Comparison of ENCODE assay signal across 8 cellular contexts in genomic region chr19:12162513-12162881, GRCh38. TPM values are rescaled to one million over a fixed set of nuclear protein-coding genes. Genes with fewer than 3 reads are reported as not detected.
DNase-seq lines count a peak whose midpoint lies in the region; ATAC-seq, FAIRE-seq and TF ChIP-seq lines count a peak whose summit lies in the region.

No MANE protein-coding gene starts in this region.

- TF ChIP-seq CTCF in GM06990 (IDR thresholded peaks at IDR 0.05; ENCODE audit: insufficient read depth, low read length, poor library complexity, severe bottlenecking) (no peak), LNCaP clone FGC (IDR thresholded peaks at IDR 0.05; ENCODE audit: control insufficient read depth, extremely low read depth, insufficient read depth) (no peak), H1 (IDR thresholded peaks at IDR 0.05; ENCODE audit: control extremely low read depth in 1 of 3, insufficient read depth in 1 of 3, low read depth in 1 of 3, low read length in 3 of 3) (no peak), pancreas (IDR thresholded peaks at IDR 0.05) (no peak)

- H3K9me3 ChIP-seq in H1 (ENCODE audit: insufficient read depth in 2 of 2, low read depth in 1 of 2, low read length in 1 of 2) (peaks cover 0 to 5% of the 10 kb centered on the region in 2 experiments; a peak in 1 of 4 replicates), pancreas (no peaks in the 10 kb centered on the region)

- H3K23ac ChIP-seq in H1 (ENCODE audit: insufficient read length): no peak overlapping the region

- TF ChIP-seq EP300 in H1 (IDR thresholded peaks at IDR 0.05; ENCODE audit: borderline replicate concordance in 1 of 2, low read depth in 2 of 2, low read length in 2 of 2): no peak

- H2BK5ac ChIP-seq in H1 (ENCODE audit: low read depth, low read length): no peak overlapping the region

- H4K91ac ChIP-seq in H1 (replicated peaks; ENCODE audit: insufficient read length, low read length): no peak overlapping the region

- no peak overlapping the region for H2BK15ac ChIP-seq in H1 (ENCODE audit: low read length)

- POLR2A ChIA-PET in H1 (lab: Charles Lee; ENCODE audit: partially characterized antibody): interaction anchor here (0.7 to 3.5 kb wide), 7 partner anchors 9 to 378 kb away, joined by 3 to 11 read pairs (median 6); partner anchors contain the start of genes ZNF20 and ZNF878

- H4K20me1 ChIP-seq in H1 (replicated peaks in 1 of 2; ENCODE audit: control insufficient read depth in 1 of 2, insufficient read depth in 2 of 2, low read length in 2 of 2): peaks cover 2 to 4% of the 10 kb centered on the region in 2 experiments

- H3K14ac ChIP-seq in H1 (ENCODE audit: insufficient read length): no peak overlapping the region

- H3K27me3 ChIP-seq in GM06990 (replicated peaks; ENCODE audit: control insufficient read depth, insufficient read depth, low read length) (no peaks in the 10 kb centered on the region), H1 (replicated peaks in 1 of 4; ENCODE audit: control insufficient read depth in 3 of 4, extremely low read depth in 1 of 4, insufficient read depth in 3 of 4, low read length in 3 of 4) (no peaks in the 10 kb centered on the region), pancreas (no peaks in the 10 kb centered on the region)

- H2BK12ac ChIP-seq in H1 (ENCODE audit: low read depth, low read length): no peak overlapping the region

- DNase-seq in GM06990 (ENCODE audit: extremely low read depth, insufficient read length) (no peak), LNCaP clone FGC (ENCODE audit: low read depth) (no peak), H1 (ENCODE audit: low read depth in 1 of 2, low spot score in 2 of 2) (no peak), pancreas (no peak), inferior parietal cortex (ENCODE audit: extremely low spot score) (no peak), SIG-M5 (lab: John Stamatoyannopoulos, UW) (no peak)
- DNase-seq in activated effector memory CD4-positive, alpha-beta T cell treated with Interleukin-2 at 50 U/mL for 16 hours: no peak

- H3K36me3 ChIP-seq in GM06990 (ENCODE audit: control insufficient read depth, insufficient read depth, low read length) (0 out of 2 replicates have a peak, but pooled peaks cover 1% of the 10 kb centered on the region), H1 (ENCODE audit: control insufficient read depth in 2 of 4, insufficient read depth in 4 of 4, low read length in 3 of 4) (no peaks in the 10 kb centered on the region; a peak in 1 of 8 replicates), pancreas (no peaks in the 10 kb centered on the region)

- TF ChIP-seq RAD21 in H1 (IDR thresholded peaks at IDR 0.05 in 1 of 2, conservative IDR thresholded peaks at IDR 0.05 in 1 of 2; ENCODE audit: low read depth in 2 of 2, low read length in 2 of 2): no peak

- H3K79me1 ChIP-seq in H1 (ENCODE audit: low read depth, low read length): peaks cover 3% of the 10 kb centered on the region; the same call in 1 of the 2 replicates

- H4K5ac ChIP-seq in H1 (ENCODE audit: insufficient read length, low read depth, low read length): no peak overlapping the region

- TF ChIP-seq POLR2A in H1 (IDR thresholded peaks at IDR 0.05; ENCODE audit: control extremely low read depth in 1 of 2, low read depth in 2 of 2, low read length in 2 of 2): no peak

- H3K9ac ChIP-seq in H1 (replicated peaks in 1 of 4; ENCODE audit: extremely low read depth in 1 of 4, low read depth in 3 of 4, low read length in 3 of 4): no peak overlapping the region

- H3K23me2 ChIP-seq in H1 (ENCODE audit: low read depth, low read length): peaks cover 6% of the 10 kb centered on the region

- no peak for FAIRE-seq in H1 (lab: Jason Lieb, UNC)
- no peak for FAIRE-seq in pancreas (lab: Jason Lieb, UNC)

- H3K4me2 ChIP-seq in H1 (ENCODE audit: insufficient read depth in 1 of 2, low read depth in 2 of 2, low read length in 2 of 2): peak overlapping the region; percentile 69 to 84

- H3K27ac ChIP-seq in H1 (ENCODE audit: low read depth, low read length) (no peak overlapping the region), pancreas (peak overlapping the region in 3 of 4 donors; percentile 84 to 95 (median 89))

- H3K4me1 ChIP-seq in H1 (replicated peaks in 1 of 4; ENCODE audit: control insufficient read depth in 3 of 4, insufficient read depth in 4 of 4, low read length in 3 of 4): peaks cover 0 to 3% (median 1%) of the 10 kb centered on the region in 4 experiments; a peak in 2 of 7 replicates
- peaks cover 4 to 19% (median 6%) of the 10 kb centered on the region in 3 donors for H3K4me1 ChIP-seq in pancreas

- no peak for ATAC-seq in pancreas
- no peak for ATAC-seq in HG02642 (IDR thresholded peaks at IDR 0.05; ENCODE audit: poor library complexity, unreplicated experiment)

- H3K18ac ChIP-seq in H1 (ENCODE audit: extremely low read depth, low read length): no peak overlapping the region

- H2BK120ac ChIP-seq in H1 (replicated peaks; ENCODE audit: low read depth, low read length): no peak overlapping the region

- CTCF ChIA-PET in H1 (lab: Charles Lee; ENCODE audit: partially characterized antibody): interaction anchor here (0.7 to 1.7 kb wide), 3 partner anchors 22 to 203 kb away, joined by 3 read pairs; partner anchors contain the start of genes ZNF20 and ZNF442

- peak overlapping the region; percentile 78 for H3K4me3 ChIP-seq in GM06990 (replicated peaks; ENCODE audit: low read depth, low read length)
- H3K4me3 ChIP-seq in LNCaP clone FGC (ENCODE audit: low read depth, low read length): peak overlapping the region; percentile 82
- peak overlapping the region; percentile 87 to 97 (median 94); a peak in 6 of 8 replicates for H3K4me3 ChIP-seq in H1 (ENCODE audit: extremely low read depth in 1 of 4, insufficient read depth in 2 of 4, low read depth in 3 of 4, low read length in 4 of 4)
- H3K4me3 ChIP-seq in pancreas: peak overlapping the region; percentile 61 to 96 (median 84)

- H2AK5ac ChIP-seq in H1 (ENCODE audit: low read depth, low read length): no peak overlapping the region

- 33% methylated on average over 8 of the region's 8 CpGs; no CpG with 5 or more reads in 1 of the 2 experiments for WGBS in H1 (ENCODE audit: extremely low coverage in 1 of 2, insufficient coverage in 1 of 2, insufficient read length in 1 of 2, insufficient replicate concordance in 2 of 2, low coverage in 1 of 2, low lambda C conversion rate in 2 of 2, missing lambda C conversion rate in 1 of 2), 2 experiments
- 15 to 17% methylated on average over 8 of the region's 8 CpGs for WGBS in pancreas, 2 donors

- H2BK20ac ChIP-seq in H1 (ENCODE audit: low read length): no peak overlapping the region

- peaks cover 0 to 37% of the 10 kb centered on the region in 2 experiments; a peak in 3 of 4 replicates for H3K79me2 ChIP-seq in H1 (ENCODE audit: control insufficient read depth in 1 of 2, insufficient read depth in 2 of 2, low read length in 2 of 2)

- no peak overlapping the region for H3K56ac ChIP-seq in H1 (replicated peaks; ENCODE audit: insufficient read length, low read depth, low read length)

- intact Hi-C loops in pancreas (cut with DNase I): no loop called here

- no peak overlapping the region; the same call in 1 of the 2 replicates for H4K8ac ChIP-seq in H1 (ENCODE audit: extremely low read depth, insufficient read depth, low read length)

- no peak overlapping the region for H3K4ac ChIP-seq in H1 (replicated peaks; ENCODE audit: insufficient read length, low read depth, low read length)

- H2AFZ ChIP-seq in H1 (ENCODE audit: low read length): peak overlapping the region; percentile 64; the same call in 1 of the 2 replicates

TF ChIP-seq in H1, 55 proteins besides CTCF, POLR2A, EP300 and RAD21:
- no peak for TF ChIP-seq RNF2 (IDR thresholded peaks at IDR 0.05; ENCODE audit: borderline replicate concordance, low read depth, low read length, missing control alignments, poor library complexity, severe bottlenecking)
- no peak for TF ChIP-seq NRF1 (IDR thresholded peaks at IDR 0.05; ENCODE audit: low read depth, low read length)
- TF ChIP-seq SIRT6 (IDR thresholded peaks at IDR 0.05; ENCODE audit: low read length): no peak
- TF ChIP-seq MAX (IDR thresholded peaks at IDR 0.05): no peak

RNA-seq across cellular contexts. Expression of gene ZNF136, which starts 0.4 kb away (rescaled TPM):
- total RNA-seq in H1 (2021; fragmentation: NEBNext Ultra II Directional; extraction: Animal tissue kit (Norgen Biotek cat#: 25700)): 6.9 and 9.9 TPM in 2 replicates
- 0.85 and 1.6 TPM in 2 replicates for polyA plus RNA-seq in H1 (2011; rRNA removed)
- 2.7 TPM for polyA plus RNA-seq in H1 (2011; cell fraction: cytosol; rRNA removed)
- 1.1 TPM for polyA plus RNA-seq in H1 (2011; cell fraction: nucleus; rRNA removed)
- polyA plus RNA-seq in H1 (2012, experiment 1 of 2): 2.0 to 5.3 TPM (median 3.1 TPM) in 4 replicates
- 0.29 TPM for polyA plus RNA-seq in H1 (2012, experiment 2 of 2)
- polyA plus RNA-seq in H1 (2013, experiment 1 of 2): 3.6 TPM
- polyA plus RNA-seq in H1 (2013, experiment 2 of 2): 4.1 TPM
- 3.3 and 6.2 TPM in 2 replicates for polyA minus RNA-seq in H1 (2011; rRNA and poly(A)+ RNA removed)
- polyA minus RNA-seq in H1 (2011; cell fraction: cytosol; rRNA and poly(A)+ RNA removed): 4.5 TPM
- polyA minus RNA-seq in H1 (2011; cell fraction: nucleus; rRNA and poly(A)+ RNA removed): 5.4 TPM
- 1 to 10 TPM; 2.1 to 5.8 (median 4.9) TPM for total RNA-seq in pancreas
- 1 to 10 TPM; 2.0 to 4.5 TPM for polyA plus RNA-seq in pancreas

RNA-seq across cellular contexts. Expression of gene ZNF625, which starts 6.0 kb away (rescaled TPM):
- 23.3 and 26.8 TPM in 2 replicates for total RNA-seq in H1 (2021; fragmentation: NEBNext Ultra II Directional; extraction: Animal tissue kit (Norgen Biotek cat#: 25700))
- polyA plus RNA-seq in H1 (2011; rRNA removed): 2.3 and 2.5 TPM in 2 replicates
- 4.6 TPM for polyA plus RNA-seq in H1 (2011; cell fraction: cytosol; rRNA removed)
- 6.3 TPM for polyA plus RNA-seq in H1 (2011; cell fraction: nucleus; rRNA removed)
- 6.2 to 9.2 TPM (median 7.3 TPM) in 4 replicates for polyA plus RNA-seq in H1 (2012, experiment 1 of 2)
- 1.3 TPM for polyA plus RNA-seq in H1 (2012, experiment 2 of 2)
- polyA plus RNA-seq in H1 (2013, experiment 1 of 2): 14.4 TPM
- polyA plus RNA-seq in H1 (2013, experiment 2 of 2): 12.0 TPM
- 36.2 and 45.3 TPM in 2 replicates for polyA minus RNA-seq in H1 (2011; rRNA and poly(A)+ RNA removed)
- 23.6 TPM for polyA minus RNA-seq in H1 (2011; cell fraction: cytosol; rRNA and poly(A)+ RNA removed)
- 51.8 TPM for polyA minus RNA-seq in H1 (2011; cell fraction: nucleus; rRNA and poly(A)+ RNA removed)
- 1 to 10 TPM; 1.9 to 4.3 (median 2.7) TPM for total RNA-seq in pancreas
- polyA plus RNA-seq in pancreas: 1 to 10 TPM; 1.3 to 1.4 TPM

RNA-seq across cellular contexts. Expression of gene ZNF20, which starts 22.3 kb away (rescaled TPM):
- total RNA-seq in H1 (2021; fragmentation: NEBNext Ultra II Directional; extraction: Animal tissue kit (Norgen Biotek cat#: 25700)): 7.4 and 9.0 TPM in 2 replicates
- polyA plus RNA-seq in H1 (2011; rRNA removed) (0.75 and 1.6 TPM in 2 replicates), pancreas (1 to 10 TPM; 2.2 to 2.8 TPM)
- polyA plus RNA-seq in H1 (2011; cell fraction: cytosol; rRNA removed): 2.0 TPM
- polyA plus RNA-seq in H1 (2011; cell fraction: nucleus; rRNA removed): 2.7 TPM
- polyA plus RNA-seq in H1 (2012, experiment 1 of 2): 5.4 to 7.6 TPM (median 6.3 TPM) in 4 replicates
- 1.1 TPM for polyA plus RNA-seq in H1 (2012, experiment 2 of 2)
- polyA plus RNA-seq in H1 (2013, experiment 1 of 2): 4.7 TPM
- 5.3 TPM for polyA plus RNA-seq in H1 (2013, experiment 2 of 2)
- 5.7 and 8.0 TPM in 2 replicates for polyA minus RNA-seq in H1 (2011; rRNA and poly(A)+ RNA removed)
- polyA minus RNA-seq in H1 (2011; cell fraction: cytosol; rRNA and poly(A)+ RNA removed): 6.0 TPM
- polyA minus RNA-seq in H1 (2011; cell fraction: nucleus; rRNA and poly(A)+ RNA removed): 15.9 TPM
- 1 to 10 TPM in 3 of 6 donors, under 1 TPM in 3; 0.63 to 3.3 (median 1.4) TPM for total RNA-seq in pancreas
